ENCODE assay signal across 2 cellular contexts in genomic region chr11:131038597-131038996, GRCh38.
TF ChIP-seq lines count a peak whose summit lies in the region.

No MANE protein-coding gene starts in this region.

TF ChIP-seq in SK-N-SH, 30 proteins besides CTCF, POLR2A, EP300 and RAD21 (continued from another document):
- TF ChIP-seq REST (IDR thresholded peaks at IDR 0.05; ENCODE audit: low read depth, low read length) (no peak), IRF3 (IDR thresholded peaks at IDR 0.05; ENCODE audit: low read depth, low read length) (no peak), NFIC (IDR thresholded peaks at IDR 0.05; ENCODE audit: borderline replicate concordance) (no peak), RXRA (IDR thresholded peaks at IDR 0.05; ENCODE audit: borderline replicate concordance, low read depth) (no peak), JUND (IDR thresholded peaks at IDR 0.05) (no peak), USF1 (IDR thresholded peaks at IDR 0.05; ENCODE audit: borderline replicate concordance, low read depth) (no peak), ELF1 (IDR thresholded peaks at IDR 0.05) (no peak), TEAD4 (IDR thresholded peaks at IDR 0.05; ENCODE audit: borderline replicate concordance, insufficient read depth) (no peak), TCF12 (IDR thresholded peaks at IDR 0.05) (no peak)
- TF ChIP-seq, protein P1, sequence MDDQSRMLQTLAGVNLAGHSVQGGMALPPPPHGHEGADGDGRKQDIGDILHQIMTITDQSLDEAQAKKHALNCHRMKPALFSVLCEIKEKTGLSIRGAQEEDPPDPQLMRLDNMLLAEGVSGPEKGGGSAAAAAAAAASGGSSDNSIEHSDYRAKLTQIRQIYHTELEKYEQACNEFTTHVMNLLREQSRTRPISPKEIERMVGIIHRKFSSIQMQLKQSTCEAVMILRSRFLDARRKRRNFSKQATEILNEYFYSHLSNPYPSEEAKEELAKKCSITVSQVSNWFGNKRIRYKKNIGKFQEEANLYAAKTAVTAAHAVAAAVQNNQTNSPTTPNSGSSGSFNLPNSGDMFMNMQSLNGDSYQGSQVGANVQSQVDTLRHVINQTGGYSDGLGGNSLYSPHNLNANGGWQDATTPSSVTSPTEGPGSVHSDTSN (IDR thresholded peaks at IDR 0.05), result no peak

TF ChIP-seq in SK-N-SH treated with all-trans-retinoic acid at 6 μM for 48 hours, 23 proteins besides CTCF, POLR2A, EP300 and RAD21 (continued from another document):
- no peak for TF ChIP-seq POU6F1 (CRISPR knock-in tag; IDR thresholded peaks at IDR 0.05; ENCODE audit: borderline replicate concordance, low read depth)
